Comparison of ENCODE assay signal across 8 cellular contexts in genomic region chr15:78756781-78757635, GRCh38. TPM values are rescaled to one million over a fixed set of nuclear protein-coding genes. Genes with fewer than 3 reads are reported as not detected.
DNase-seq lines count a peak whose midpoint lies in the region; ATAC-seq, FAIRE-seq and TF ChIP-seq lines count a peak whose summit lies in the region.
"Not testable (repeated sequence)": the region's sequence is repeated elsewhere in the genome, so short reads cannot be mapped to it uniquely, and the experiment has no call there.

No MANE protein-coding gene starts in this region.

- peak overlapping the region; percentile 78 to 88 (median 82) for H3K27ac ChIP-seq in gastrocnemius medialis

- not testable (repeated sequence) for H3K4me3 ChIP-seq in bronchial epithelial cell (ENCODE audit: low read depth, low read length); gastrocnemius medialis

- TF ChIP-seq POLR2A in gastrocnemius medialis (IDR thresholded peaks at IDR 0.05): not testable (repeated sequence)

- peak; percentile 59 for DNase-seq in H4 (ENCODE audit: low spot score)
- peak; percentile 27 for DNase-seq in HPDE6-E6E7 (ENCODE audit: extremely low spot score)
- peak in 3 of 4 experiments; percentile 16 to 37 (median 32) for DNase-seq in activated CD4-positive, CD25-positive, alpha-beta regulatory T cell (lab: John Stamatoyannopoulos, UW)
- peak; percentile 56 for DNase-seq in bronchial epithelial cell (ENCODE audit: low read depth)
- peak; percentile 53 for DNase-seq in inferior parietal cortex (ENCODE audit: extremely low spot score)
- DNase-seq in gastrocnemius medialis: peak; percentile 46 to 80
- peak; percentile 47 for DNase-seq in urothelium cell line (ENCODE audit: low spot score)

- FAIRE-seq in bronchial epithelial cell (lab: Jason Lieb, UNC): not testable (repeated sequence)
- peak; percentile 44 for FAIRE-seq in urothelium cell line (lab: Jason Lieb, UNC)

- not testable (repeated sequence) for H3K9me3 ChIP-seq in gastrocnemius medialis

- in situ Hi-C loops in gastrocnemius medialis (cut with MboI; ENCODE audit: low sequenced_read_pairs in 4 of 4): loop anchor here in 1 of 4 donors (10.0 kb wide), 1 partner anchor 142 kb away; no protein-coding TSS in a partner anchor

- H3K4me1 ChIP-seq in gastrocnemius medialis: peaks cover 38 to 41% of the 10 kb centered on the region in 2 donors

- not testable (repeated sequence) for H3K36me3 ChIP-seq in bronchial epithelial cell (ENCODE audit: control insufficient read depth, insufficient read depth, low read length); gastrocnemius medialis

- intact Hi-C loops in gastrocnemius medialis (cut with DNase I; ENCODE audit: low total_unique reads): not testable (repeated sequence)

- H3K27me3 ChIP-seq in bronchial epithelial cell (ENCODE audit: control insufficient read depth, insufficient read depth, low read length); gastrocnemius medialis: not testable (repeated sequence)

- peak; percentile 32 for ATAC-seq in GM18499 (IDR thresholded peaks at IDR 0.05; ENCODE audit: insufficient read depth, unreplicated experiment)
- ATAC-seq in gastrocnemius medialis: peak; percentile 27 to 35

- not testable (repeated sequence) for TF ChIP-seq CTCF in bronchial epithelial cell (IDR thresholded peaks at IDR 0.05; ENCODE audit: insufficient read depth, low read length, severe bottlenecking); gastrocnemius medialis (IDR thresholded peaks at IDR 0.05 in 4 of 5, conservative IDR thresholded peaks at IDR 0.05 in 1 of 5)

RNA-seq across cellular contexts. Expression of gene ADAMTS7, which starts 54.3 kb away (rescaled TPM):
- 1.5 and 5.5 TPM in 2 replicates for total RNA-seq in H4 (2014; rRNA removed; shearing (Covaris generic))
- 0.51 and 0.53 TPM in 2 replicates for total RNA-seq in bronchial epithelial cell
- 1 to 10 TPM in 1 of 4 donors, under 1 TPM in 3; 0.42 to 1.1 (median 0.76) TPM for total RNA-seq in gastrocnemius medialis
